ENCODE assay signal across 17 cellular contexts in genomic region chr16:70551788-70552187, GRCh38. TPM values are rescaled to one million over a fixed set of nuclear protein-coding genes. Genes with fewer than 3 reads are reported as not detected.
DNase-seq lines count a peak whose midpoint lies in the region; ATAC-seq and TF ChIP-seq lines count a peak whose summit lies in the region.
"Had no signal": no experiment of that assay in that cellular context is flagged by ENCODE, and none has a peak within 500 bp of the region (broad histone marks: within the 10 kb centered on the region; RNA-seq: fewer than 3 reads in every experiment).

No MANE protein-coding gene starts in this region.

- H3K9me3 Mint-ChIP-seq in activated CD8-positive, alpha-beta memory T cell treated with anti-CD3 and anti-CD28 coated beads, Interleukin-2, amount 10 ng/mL, durations not matched to agents 7 days and 5 days (ENCODE audit: low read depth) = no peaks in the 10 kb centered on the region
- H3K9me3 Mint-ChIP-seq in HFFc6 = no peaks in the 10 kb centered on the region
- H3K9me3 Mint-ChIP-seq in endodermal cell = no peaks in the 10 kb centered on the region
- H3K9me3 Mint-ChIP-seq in osteocyte (ENCODE audit: unreplicated experiment) = no peaks in the 10 kb centered on the region

- 94% methylated on average over 2 to 3 of the region's 3 CpGs for WGBS in endodermal cell (ENCODE audit: insufficient coverage in 1 of 2, insufficient read length in 1 of 2), 2 experiments
- WGBS in thyroid gland, 2 donors = 81 to 82% methylated on average over 3 of the region's 3 CpGs

- H3K36me3 ChIP-seq in endodermal cell (ENCODE audit: control insufficient read depth, insufficient read depth, low read length) (peaks cover 98% of the 10 kb centered on the region), thyroid gland (peaks cover 73 to 79% of the 10 kb centered on the region in 2 donors)

- H3K27ac ChIP-seq in endodermal cell (ENCODE audit: low read depth, low read length) = no peak overlapping the region
- no peak overlapping the region for H3K27ac ChIP-seq in thyroid gland

- H3K4me3 ChIP-seq in endodermal cell (ENCODE audit: low read length) (no peak overlapping the region), foreskin fibroblast (ENCODE audit: low read depth in 1 of 2, low read length in 2 of 2) (no peak overlapping the region), thyroid gland (replicated peaks in 1 of 3) (no peak overlapping the region)
- H3K4me3 ChIP-seq: GM12878, K562 had no signal

- peak overlapping the region; percentile 34 for H3K27ac Mint-ChIP-seq in activated CD8-positive, alpha-beta memory T cell treated with anti-CD3 and anti-CD28 coated beads, Interleukin-2, amount 10 ng/mL, durations not matched to agents 7 days and 5 days
- H3K27ac Mint-ChIP-seq in HFFc6 (peak overlapping the region; percentile 61), endodermal cell (peak overlapping the region; percentile 20), osteocyte (ENCODE audit: unreplicated experiment) (peak overlapping the region; percentile 47)

- DNase-seq in activated CD8-positive, alpha-beta memory T cell treated with anti-CD3 and anti-CD28 coated beads, Interleukin-2, amount 10 ng/mL, durations not matched to agents 7 days and 5 days = no peak
- DNase-seq in activated CD8-positive, alpha-beta memory T cell treated with anti-CD3 and anti-CD28 coated beads for 24 hours = no peak
- DNase-seq in HFFc6 = no peak
- DNase-seq in endodermal cell = no peak
- no peak for DNase-seq in osteocyte (ENCODE audit: extremely low spot score, unreplicated experiment)
- DNase-seq in foreskin fibroblast = no peak
- no peak for DNase-seq in NCI-H2029 treated with DMSO at 0.1 percent for 48 hours (lab: John Stamatoyannopoulos, UW)
- DNase-seq in thyroid gland = no peak
- DNase-seq: Calu3, NCI-H187 treated with DMSO at 0.1 percent for 48 hours, NCI-H2171 treated with DMSO at 0.1 percent for 48 hours, NCI-H510A, NCI-H82, SHP77 treated with DMSO at 0.1 percent for 48 hours had no signal

- peaks cover 63% of the 10 kb centered on the region for H3K36me3 Mint-ChIP-seq in activated CD8-positive, alpha-beta memory T cell treated with anti-CD3 and anti-CD28 coated beads, Interleukin-2, amount 10 ng/mL, durations not matched to agents 7 days and 5 days
- H3K36me3 Mint-ChIP-seq in HFFc6 (ENCODE audit: low read depth) = peaks cover 57% of the 10 kb centered on the region
- peaks cover 90% of the 10 kb centered on the region for H3K36me3 Mint-ChIP-seq in endodermal cell (ENCODE audit: low read depth)
- H3K36me3 Mint-ChIP-seq in osteocyte (ENCODE audit: unreplicated experiment) = peaks cover 64% of the 10 kb centered on the region

- no peaks in the 10 kb centered on the region for H3K27me3 Mint-ChIP-seq in activated CD8-positive, alpha-beta memory T cell treated with anti-CD3 and anti-CD28 coated beads, Interleukin-2, amount 10 ng/mL, durations not matched to agents 7 days and 5 days
- no peaks in the 10 kb centered on the region for H3K27me3 Mint-ChIP-seq in HFFc6 (ENCODE audit: insufficient read depth)
- no peaks in the 10 kb centered on the region for H3K27me3 Mint-ChIP-seq in endodermal cell (ENCODE audit: insufficient read depth)
- no peaks in the 10 kb centered on the region for H3K27me3 Mint-ChIP-seq in osteocyte (ENCODE audit: unreplicated experiment)

- H3K4me1 ChIP-seq in endodermal cell (ENCODE audit: control insufficient read depth, insufficient read depth, low read length) = no peaks in the 10 kb centered on the region
- H3K4me1 ChIP-seq in thyroid gland = no peaks in the 10 kb centered on the region

- intact Hi-C loops in thyroid gland (cut with DNase I) = no loop called here

- H3K9ac ChIP-seq in endodermal cell (ENCODE audit: extremely low read depth, low read length, poor library complexity, severe bottlenecking) = no peak overlapping the region

- TF ChIP-seq CTCF in HFFc6 (IDR thresholded peaks at IDR 0.05) = no peak
- TF ChIP-seq CTCF in endodermal cell (conservative IDR thresholded peaks at IDR 0.05) = no peak
- TF ChIP-seq CTCF in osteocyte (IDR thresholded peaks at IDR 0.05) = no peak
- no peak for TF ChIP-seq CTCF in foreskin fibroblast (IDR thresholded peaks at IDR 0.05; ENCODE audit: low read depth, low read length)
- TF ChIP-seq CTCF in thyroid gland (IDR thresholded peaks at IDR 0.05) = no peak

- ATAC-seq in activated CD8-positive, alpha-beta memory T cell treated with anti-CD3 and anti-CD28 coated beads, Interleukin-2, amount 10 ng/mL, durations not matched to agents 7 days and 5 days = no peak
- ATAC-seq: GM12878, HCT116, K562 had no signal

- H3K4me3 Mint-ChIP-seq in activated CD8-positive, alpha-beta memory T cell treated with anti-CD3 and anti-CD28 coated beads, Interleukin-2, amount 10 ng/mL, durations not matched to agents 7 days and 5 days = no peak overlapping the region
- H3K4me3 Mint-ChIP-seq in HFFc6 = no peak overlapping the region
- H3K4me3 Mint-ChIP-seq in endodermal cell = no peak overlapping the region
- H3K4me3 Mint-ChIP-seq in osteocyte (ENCODE audit: unreplicated experiment) = no peak overlapping the region

- H3K4me1 Mint-ChIP-seq in activated CD8-positive, alpha-beta memory T cell treated with anti-CD3 and anti-CD28 coated beads, Interleukin-2, amount 10 ng/mL, durations not matched to agents 7 days and 5 days = peaks cover 8% of the 10 kb centered on the region
- H3K4me1 Mint-ChIP-seq in HFFc6 (ENCODE audit: low read depth) (peaks cover 60% of the 10 kb centered on the region), endodermal cell (peaks cover 4% of the 10 kb centered on the region), osteocyte (ENCODE audit: unreplicated experiment) (peaks cover 24% of the 10 kb centered on the region)

- H3K9me3 ChIP-seq in endodermal cell (ENCODE audit: control insufficient read depth, low read length) (no peaks in the 10 kb centered on the region), thyroid gland (no peaks in the 10 kb centered on the region)

- TF ChIP-seq POLR2A in thyroid gland (IDR thresholded peaks at IDR 0.05) = no peak

- H3K27me3 ChIP-seq in endodermal cell (ENCODE audit: control insufficient read depth, insufficient read depth, low read length, poor library complexity, severe bottlenecking) = no peaks in the 10 kb centered on the region
- no peaks in the 10 kb centered on the region for H3K27me3 ChIP-seq in thyroid gland

- CTCF ChIA-PET in activated CD8-positive, alpha-beta memory T cell treated with anti-CD3 and anti-CD28 coated beads, Interleukin-2, amount 10 ng/mL, durations not matched to agents 7 days and 5 days (lab: Charles Lee) = no interaction called here

RNA-seq across cellular contexts. Expression of gene SF3B3, which starts 28.2 kb away (rescaled TPM):
- 100 to 1,000 TPM; 407 to 541 TPM for total RNA-seq in activated CD8-positive, alpha-beta memory T cell treated with anti-CD3 and anti-CD28 coated beads, Interleukin-2, amount 10 ng/mL, durations not matched to agents 7 days and 5 days
- total RNA-seq in HFFc6 (2021; fragmentation: NEBNext Ultra II Directional; extraction: Animal tissue kit (Norgen Biotek cat#: 25700)) = 100 to 1,000 TPM; 289 to 358 (median 312) TPM
- total RNA-seq in endodermal cell = 100 to 1,000 TPM; 479 to 484 TPM
- polyA plus RNA-seq in endodermal cell (2013, experiment 1 of 2) = 277 TPM
- 225 TPM for polyA plus RNA-seq in endodermal cell (2013, experiment 2 of 2)
- 307 and 319 TPM in 2 replicates for total RNA-seq in osteocyte
- 100 to 1,000 TPM in 2 of 4 donors, 10 to 100 TPM in 2; 74.2 to 142 (median 112) TPM for total RNA-seq in thyroid gland

RNA-seq across cellular contexts. Expression of gene COG4, which starts 28.4 kb away (rescaled TPM):
- 10 to 100 TPM; 67.3 to 72.5 TPM for total RNA-seq in activated CD8-positive, alpha-beta memory T cell treated with anti-CD3 and anti-CD28 coated beads, Interleukin-2, amount 10 ng/mL, durations not matched to agents 7 days and 5 days
- 10 to 100 TPM; 70.2 to 91.7 (median 80.2) TPM for total RNA-seq in HFFc6 (2021; fragmentation: NEBNext Ultra II Directional; extraction: Animal tissue kit (Norgen Biotek cat#: 25700))
- 10 to 100 TPM; 62.7 to 71.4 TPM for total RNA-seq in endodermal cell
- polyA plus RNA-seq in endodermal cell (2013, experiment 1 of 2) = 45.1 TPM
- 43.5 TPM for polyA plus RNA-seq in endodermal cell (2013, experiment 2 of 2)
- 69.9 and 75.8 TPM in 2 replicates for total RNA-seq in osteocyte
- 10 to 100 TPM; 39.6 to 88.4 (median 66.7) TPM for total RNA-seq in thyroid gland
